In genomic region chr3:135922903-135923250, GRCh38 we compare ENCODE assay signal across 26 cellular contexts.
"Had no signal": no experiment of that assay in that cellular context is flagged by ENCODE, and none has a peak within 500 bp of the region (broad histone marks: within the 10 kb centered on the region; RNA-seq: fewer than 3 reads in every experiment).

No MANE protein-coding gene starts in this region.

- H3K9me3 ChIP-seq: right lobe of liver, tibial artery had no signal

- H3K27me3 ChIP-seq: brain microvascular endothelial cell, right lobe of liver, tibial artery had no signal

- H3K9ac ChIP-seq: parathyroid adenoma had no signal

- H3K27me3 Mint-ChIP-seq: stimulated activated naive CD8-positive, alpha-beta T cell treated with anti-CD3 and anti-CD28 coated beads, Interleukin-15, Interleukin-2, amounts not matched to agents 100 ng/mL and 50 ng/mL, for 24 hours had no signal

- H2AFZ ChIP-seq: parathyroid adenoma had no signal

- H3K4me3 Mint-ChIP-seq: central memory CD8-positive, alpha-beta T cell; effector memory CD8-positive, alpha-beta T cell; memory B cell; nephron progenitor cell; stimulated activated naive CD8-positive, alpha-beta T cell treated with anti-CD3 and anti-CD28 coated beads, Interleukin-15, Interleukin-2, amounts not matched to agents 100 ng/mL and 50 ng/mL, for 24 hours; T-cell had no signal

- H3K4me1 ChIP-seq: right lobe of liver, tibial artery had no signal

- H3K4me3 ChIP-seq: right lobe of liver, skin epidermis, tibial artery had no signal

- FAIRE-seq: colon, endothelial cell of umbilical vein, TTC549, urothelium cell line had no signal

- DNase-seq: activated CD4-positive, CD25-positive, alpha-beta regulatory T cell treated with anti-CD3 and anti-CD28 coated beads, Interleukin-2, amount 50 U/mL, for 72 hours; activated T-cell treated with anti-CD3 and anti-CD28 coated beads, Interleukin-2, amount 50 U/mL, for 1 hour; aorta; brain microvascular endothelial cell; effector memory CD8-positive, alpha-beta T cell; foreskin fibroblast; glutamatergic neuron; hippocampal formation; left cardiac atrium; nephron progenitor cell; right lobe of liver; stimulated activated CD4-positive, alpha-beta T cell treated with anti-CD3 and anti-CD28 coated beads, Interleukin-1b, Interleukin-23, amount 100 ng/mL, for 48 hours; substantia nigra; T-cell; tibial artery; WERI-Rb-1 had no signal

- H3K36me3 ChIP-seq: brain microvascular endothelial cell, right lobe of liver, tibial artery, WERI-Rb-1 had no signal

- H3K27ac Mint-ChIP-seq: activated naive CD4-positive, alpha-beta T cell treated with anti-CD3 and anti-CD28 coated beads, Interleukin-2, amount 50 U/mL, for 72 hours; effector memory CD8-positive, alpha-beta T cell; memory B cell; stimulated activated naive CD8-positive, alpha-beta T cell treated with anti-CD3 and anti-CD28 coated beads, Interleukin-15, Interleukin-2, amounts not matched to agents 100 ng/mL and 50 ng/mL, for 24 hours; T-cell had no signal

- ATAC-seq: activated naive CD4-positive, alpha-beta T cell treated with anti-CD3 and anti-CD28 coated beads, Interleukin-2, amount 50 U/mL, for 72 hours; effector memory CD8-positive, alpha-beta T cell; left cardiac atrium; right lobe of liver; T-cell had no signal

- H3K36me3 Mint-ChIP-seq: activated naive CD4-positive, alpha-beta T cell treated with anti-CD3 and anti-CD28 coated beads, Interleukin-2, amount 50 U/mL, for 72 hours; memory B cell; T-cell had no signal

- H3K4me1 Mint-ChIP-seq: central memory CD8-positive, alpha-beta T cell; memory B cell; nephron progenitor cell; T-cell had no signal

- H3K79me2 ChIP-seq: parathyroid adenoma had no signal

- H3K27ac ChIP-seq: brain microvascular endothelial cell, parathyroid adenoma, right lobe of liver, tibial artery, WERI-Rb-1 had no signal

- H3K9me3 Mint-ChIP-seq: central memory CD8-positive, alpha-beta T cell; effector memory CD8-positive, alpha-beta T cell; memory B cell; nephron progenitor cell; stimulated activated naive CD8-positive, alpha-beta T cell treated with anti-CD3 and anti-CD28 coated beads, Interleukin-15, Interleukin-2, amounts not matched to agents 100 ng/mL and 50 ng/mL, for 24 hours had no signal
